In the genomic region with DNA sequence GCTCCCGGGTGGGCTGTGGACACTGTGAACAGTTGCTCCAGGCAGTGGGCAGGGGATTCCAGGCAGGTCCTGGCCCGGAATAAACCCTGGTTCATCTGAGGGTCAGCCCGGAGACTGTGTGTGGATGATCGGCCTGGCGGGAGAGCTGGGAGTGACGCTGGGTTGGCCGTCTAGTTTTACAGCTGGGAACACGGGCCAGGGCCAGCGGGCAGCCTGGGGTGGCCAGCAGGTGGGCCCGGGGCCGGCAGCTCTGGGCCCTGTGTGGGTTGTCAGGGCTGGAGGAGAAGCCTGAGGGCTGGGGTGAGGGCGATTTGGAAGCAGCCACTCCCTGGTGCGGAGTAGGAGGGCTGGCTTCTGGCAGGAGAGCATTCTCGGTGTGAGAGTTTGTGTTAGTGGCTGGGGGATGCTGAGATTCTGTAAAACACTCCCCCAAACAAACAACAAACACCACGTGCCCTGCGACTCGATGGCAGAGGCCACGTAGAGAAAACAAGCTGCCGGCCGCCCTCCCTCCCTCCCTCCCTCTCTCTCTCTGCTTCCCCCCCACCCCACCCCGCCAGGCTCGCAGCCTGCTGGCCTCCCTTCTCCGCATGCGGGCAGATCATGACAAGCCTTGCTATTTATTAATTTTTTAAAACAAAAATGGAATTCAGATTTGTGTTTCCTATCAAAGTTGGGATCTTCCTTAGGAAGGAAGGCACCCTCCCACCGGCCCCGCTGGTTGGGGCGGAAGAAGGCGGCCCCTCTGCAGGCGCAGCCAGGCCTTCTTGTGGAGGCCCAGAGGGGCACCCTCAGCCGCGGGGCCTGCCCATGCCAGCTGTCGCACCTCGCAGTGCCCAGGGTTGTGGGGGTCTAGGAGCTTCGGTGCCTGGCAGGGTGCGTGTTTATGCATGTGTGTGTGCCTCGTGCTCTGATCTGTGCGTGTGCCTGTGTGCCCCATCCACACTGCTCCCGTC, we compare ENCODE assay signal across 9 cellular contexts. TPM values are rescaled to one million over a fixed set of nuclear protein-coding genes. Genes with fewer than 3 reads are reported as not detected.
DNase-seq lines count a peak whose midpoint lies in the region; ATAC-seq, FAIRE-seq and TF ChIP-seq lines count a peak whose summit lies in the region.
"Had no signal": no experiment of that assay in that cellular context is flagged by ENCODE, and none has a peak within 500 bp of the region (broad histone marks: within the 10 kb centered on the region; RNA-seq: fewer than 3 reads in every experiment).

No MANE protein-coding gene starts in this region.

- peak overlapping the region; percentile 93 to 97 for H3K27ac ChIP-seq in A549
- no peak overlapping the region for H3K27ac ChIP-seq in SJCRH30

- H3K9me3 ChIP-seq in A549 (no peaks in the 10 kb centered on the region), SJCRH30 (replicated peaks) (no peaks in the 10 kb centered on the region)

- FAIRE-seq in A549 (lab: Jason Lieb, UNC), result no peak

- peak overlapping the region; percentile 72 to 92 (median 78) for H3K27ac Mint-ChIP-seq in nephron

- no peaks in the 10 kb centered on the region for H3K27me3 Mint-ChIP-seq in nephron (ENCODE audit: low read depth)

- no peak for TF ChIP-seq RAD21 in A549 (conservative IDR thresholded peaks at IDR 0.05 in 1 of 2, IDR thresholded peaks at IDR 0.05 in 1 of 2)

- TF ChIP-seq POLR2A in A549 (IDR thresholded peaks at IDR 0.05; ENCODE audit: low read length), result no peak

- peak overlapping the region; percentile 23 to 48 (median 32) for H3K4me3 Mint-ChIP-seq in nephron

- H3K4me1 ChIP-seq in A549 (peaks cover 88% of the 10 kb centered on the region), SJCRH30 (peaks cover 27% of the 10 kb centered on the region)

- CTCF ChIA-PET in A549 (lab: Yijun Ruan, JAX), result interaction anchor here (0.7 to 5.0 kb wide), 7 partner anchors 10 to 208 kb away, joined by 3 to 24 read pairs (median 5); no protein-coding TSS in a partner anchor

- WGBS in A549 (ENCODE audit: missing lambda C conversion rate), result 55% methylated on average over 33 of the region's 38 CpGs

- ATAC-seq in A549 (peak in 1 of 2 experiments; percentile 12; a peak in 3 of 6 replicates), GM19395 (IDR thresholded peaks at IDR 0.05; ENCODE audit: unreplicated experiment) (no peak), HG02610 (IDR thresholded peaks at IDR 0.05; ENCODE audit: unreplicated experiment) (no peak)

- POLR2A ChIA-PET in A549 (lab: Yijun Ruan, JAX), result interaction anchor here (1.3 kb wide), 1 partner anchor 9 kb away, joined by 5 read pairs; no protein-coding TSS in a partner anchor

- H3K4me3 ChIP-seq in A549, result no peak overlapping the region
- no peak overlapping the region for H3K4me3 ChIP-seq in SJCRH30
- no peak overlapping the region for H3K4me3 ChIP-seq in fibroblast of mammary gland (ENCODE audit: control insufficient read depth, low read depth, low read length)

- no peaks in the 10 kb centered on the region for H3K27me3 ChIP-seq in SJCRH30

- no peaks in the 10 kb centered on the region for H3K36me3 Mint-ChIP-seq in nephron (ENCODE audit: low read depth)

- no peak for TF ChIP-seq CTCF in A549 (IDR thresholded peaks at IDR 0.05)
- no peak for TF ChIP-seq CTCF in fibroblast of mammary gland (conservative IDR thresholded peaks at IDR 0.05; ENCODE audit: control insufficient read depth, insufficient read depth, low read depth, low read length)
- no peak for TF ChIP-seq CTCF in nephron (IDR thresholded peaks at IDR 0.05; ENCODE audit: unreplicated experiment in 3 of 3)

- H3K4me2 ChIP-seq in A549, result peak overlapping the region; percentile 65

- DNase-seq in A549 (ENCODE audit: low read depth in 1 of 2, low spot score in 1 of 2) (peak in 1 of 2 experiments; percentile 33), SJCRH30 (peak; percentile 54 to 69), fibroblast of mammary gland (ENCODE audit: low read depth) (peak; percentile 22), NCI-H2029 (lab: John Stamatoyannopoulos, UW) (no peak), NCI-H2107 (lab: John Stamatoyannopoulos, UW) (no peak)
- DNase-seq: SW 1271 had no signal

- peaks cover 34% of the 10 kb centered on the region for H3K4me1 Mint-ChIP-seq in nephron

- H3K9me3 Mint-ChIP-seq in nephron, result no peaks in the 10 kb centered on the region

- no peak for TF ChIP-seq EP300 in A549 (IDR thresholded peaks at IDR 0.05)

- H3K36me3 ChIP-seq in SJCRH30, result no peaks in the 10 kb centered on the region

TF ChIP-seq in A549, 52 proteins besides CTCF, POLR2A, EP300 and RAD21:
- no peak for TF ChIP-seq MAFK (IDR thresholded peaks at IDR 0.05; ENCODE audit: partially characterized antibody)
- TF ChIP-seq RCOR1 (IDR thresholded peaks at IDR 0.05; ENCODE audit: low read depth, low read length), result no peak
- TF ChIP-seq, protein P1, sequence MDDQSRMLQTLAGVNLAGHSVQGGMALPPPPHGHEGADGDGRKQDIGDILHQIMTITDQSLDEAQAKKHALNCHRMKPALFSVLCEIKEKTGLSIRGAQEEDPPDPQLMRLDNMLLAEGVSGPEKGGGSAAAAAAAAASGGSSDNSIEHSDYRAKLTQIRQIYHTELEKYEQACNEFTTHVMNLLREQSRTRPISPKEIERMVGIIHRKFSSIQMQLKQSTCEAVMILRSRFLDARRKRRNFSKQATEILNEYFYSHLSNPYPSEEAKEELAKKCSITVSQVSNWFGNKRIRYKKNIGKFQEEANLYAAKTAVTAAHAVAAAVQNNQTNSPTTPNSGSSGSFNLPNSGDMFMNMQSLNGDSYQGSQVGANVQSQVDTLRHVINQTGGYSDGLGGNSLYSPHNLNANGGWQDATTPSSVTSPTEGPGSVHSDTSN (IDR thresholded peaks at IDR 0.05), result no peak
- no peak for TF ChIP-seq HOXB13 (CRISPR knock-in tag; IDR thresholded peaks at IDR 0.05; ENCODE audit: low read depth)
- TF ChIP-seq MAZ (IDR thresholded peaks at IDR 0.05; ENCODE audit: borderline replicate concordance, low read depth, low read length), result no peak
- TF ChIP-seq, protein P2, sequence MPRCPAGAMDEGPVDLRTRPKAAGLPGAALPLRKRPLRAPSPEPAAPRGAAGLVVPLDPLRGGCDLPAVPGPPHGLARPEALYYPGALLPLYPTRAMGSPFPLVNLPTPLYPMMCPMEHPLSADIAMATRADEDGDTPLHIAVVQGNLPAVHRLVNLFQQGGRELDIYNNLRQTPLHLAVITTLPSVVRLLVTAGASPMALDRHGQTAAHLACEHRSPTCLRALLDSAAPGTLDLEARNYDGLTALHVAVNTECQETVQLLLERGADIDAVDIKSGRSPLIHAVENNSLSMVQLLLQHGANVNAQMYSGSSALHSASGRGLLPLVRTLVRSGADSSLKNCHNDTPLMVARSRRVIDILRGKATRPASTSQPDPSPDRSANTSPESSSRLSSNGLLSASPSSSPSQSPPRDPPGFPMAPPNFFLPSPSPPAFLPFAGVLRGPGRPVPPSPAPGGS (IDR thresholded peaks at IDR 0.05), result no peak
- TF ChIP-seq, protein P3, sequence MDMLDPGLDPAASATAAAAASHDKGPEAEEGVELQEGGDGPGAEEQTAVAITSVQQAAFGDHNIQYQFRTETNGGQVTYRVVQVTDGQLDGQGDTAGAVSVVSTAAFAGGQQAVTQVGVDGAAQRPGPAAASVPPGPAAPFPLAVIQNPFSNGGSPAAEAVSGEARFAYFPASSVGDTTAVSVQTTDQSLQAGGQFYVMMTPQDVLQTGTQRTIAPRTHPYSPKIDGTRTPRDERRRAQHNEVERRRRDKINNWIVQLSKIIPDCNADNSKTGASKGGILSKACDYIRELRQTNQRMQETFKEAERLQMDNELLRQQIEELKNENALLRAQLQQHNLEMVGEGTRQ (IDR thresholded peaks at IDR 0.05), result no peak
- no peak for TF ChIP-seq SREBF2 (IDR thresholded peaks at IDR 0.05)
- TF ChIP-seq NFE2L2 (conservative IDR thresholded peaks at IDR 0.05; ENCODE audit: low read length), result no peak
- no peak for TF ChIP-seq KDM1A (IDR thresholded peaks at IDR 0.05; ENCODE audit: low read depth)
- no peak for TF ChIP-seq EHF (CRISPR knock-in tag; IDR thresholded peaks at IDR 0.05)
- TF ChIP-seq ZNF302 (CRISPR knock-in tag; IDR thresholded peaks at IDR 0.05), result no peak
- TF ChIP-seq GATA3 (IDR thresholded peaks at IDR 0.05; ENCODE audit: borderline replicate concordance), result no peak
- TF ChIP-seq RFX5 (IDR thresholded peaks at IDR 0.05), result no peak

RNA-seq across cellular contexts. Expression of a gene that starts 49.5 kb away (rescaled TPM):
- 6.6 and 10.2 TPM in 2 replicates for polyA plus RNA-seq in A549 (2011; rRNA removed)
- polyA plus RNA-seq in A549 (2012; cell fraction: cytosol; rRNA removed), result 16.7 and 21.8 TPM in 2 replicates
- 25.5 and 28.7 TPM in 2 replicates for polyA plus RNA-seq in A549 (2012; cell fraction: nucleus; rRNA removed)
- 22.0 to 23.9 TPM (median 22.5 TPM) in 3 replicates for polyA plus RNA-seq in A549 (2017; fragmentation: RNase III; extraction: RNeasy Plus Mini Kit Qiagen cat#74134 plus additional on column Dnase treatment)
- 8.2 and 12.5 TPM in 2 replicates for polyA minus RNA-seq in A549 (2011; rRNA and poly(A)+ RNA removed)
- total RNA-seq in SJCRH30 (2014; rRNA removed; shearing (Covaris generic)), result 37.0 and 39.1 TPM in 2 replicates

Comparison
In these comparisons a context has a peak if more than half of its experiments do, and no peak if none do; other contexts are left out.
1. DNase-seq: peak in SJCRH30 (2 of 2) and fibroblast of mammary gland (single experiment); none in NCI-H2029 (single experiment) and NCI-H2107 (single experiment).